Comparison of ENCODE assay signal across 30 cellular contexts in the genomic region with DNA sequence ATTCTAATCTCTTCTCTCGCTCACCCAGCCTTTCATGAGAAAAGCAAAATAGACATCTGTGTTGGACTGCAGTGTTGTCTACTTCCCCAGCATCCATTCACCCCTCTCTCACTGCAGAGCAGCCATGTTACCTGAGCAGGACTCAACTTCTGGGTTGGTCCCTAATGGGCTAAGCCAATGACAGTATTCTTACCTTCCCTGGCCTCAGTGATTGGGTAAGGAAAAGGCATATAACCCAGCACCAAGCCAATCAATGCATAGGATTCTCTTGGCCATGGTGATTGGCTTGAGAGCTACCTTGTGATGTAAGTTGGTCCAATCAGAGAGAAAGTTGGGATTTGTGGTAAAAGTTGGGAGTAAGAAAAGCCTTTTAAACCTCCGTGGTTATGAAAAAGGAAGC.
"Had no signal": no experiment of that assay in that cellular context is flagged by ENCODE, and none has a peak within 500 bp of the region (broad histone marks: within the 10 kb centered on the region; RNA-seq: fewer than 3 reads in every experiment).

No MANE protein-coding gene starts in this region.

- ATAC-seq: Right ventricle myocardium inferior, SK-N-SH treated with all-trans-retinoic acid at 6 μM for 48 hours, T-cell, T-helper 17 cell had no signal

- H2AFZ ChIP-seq: PC-9 had no signal

- H3K4me2 ChIP-seq: PC-9 had no signal

- H3K27me3 ChIP-seq: ascending aorta, cardiac muscle cell had no signal

- H3K4me1 ChIP-seq: ascending aorta had no signal

- FAIRE-seq: RCC 7860 had no signal

- H3K27ac ChIP-seq: ascending aorta, cardiac muscle cell, PC-9, RWPE1, VCaP had no signal

- DNase-seq: activated CD4-positive, alpha-beta memory T cell treated with anti-CD3 and anti-CD28 coated beads, Interleukin-2, amount 10 ng/mL, durations not matched to agents 7 days and 5 days; activated CD4-positive, alpha-beta T cell treated with anti-CD3 and anti-CD28 coated beads for 1 hour; activated CD4-positive, alpha-beta T cell treated with anti-CD3 and anti-CD28 coated beads for 48 hours; activated CD4-positive, CD25-positive, alpha-beta regulatory T cell; activated CD8-positive, alpha-beta memory T cell treated with anti-CD3 and anti-CD28 coated beads for 24 hours; activated gamma-delta T cell; activated naive CD4-positive, alpha-beta T cell treated with Interleukin-2 at 50 U/mL for 16 hours; activated naive CD8-positive, alpha-beta T cell treated with anti-CD3 and anti-CD28 coated beads, Interleukin-2, amount 10 ng/mL, durations not matched to agents 7 days and 5 days; activated T-cell treated with anti-CD3 and anti-CD28 coated beads, Interleukin-2, amount 50 U/mL, for 24 hours; amygdala; NCI-H1092; NCI-H1436 treated with DMSO at 0.1 percent for 48 hours; NCI-H1694 treated with DMSO at 0.1 percent for 48 hours; NCI-H2029; NCI-H2107; NCI-H2171; NCI-H510A; NCI-H526; NCI-H748 treated with DMSO at 0.1 percent for 48 hours; PC-9; SIG-M5; T-cell; T-helper 17 cell had no signal

- H3K36me3 ChIP-seq: ascending aorta, cardiac muscle cell had no signal

- H3K4me3 ChIP-seq: ascending aorta, cardiac muscle cell, PC-9 had no signal
